ENCODE assay signal across 8 cellular contexts in genomic region chr6:10722820-10723651, GRCh38.
DNase-seq lines count a peak whose midpoint lies in the region; ATAC-seq and TF ChIP-seq lines count a peak whose summit lies in the region.

TSS of gene TMEM14C (plus strand) at chr6:10723070. CDS start at chr6:10724614, 1,544 bp downstream.

- peak; percentile 97 for ATAC-seq in HG03432 (IDR thresholded peaks at IDR 0.05; ENCODE audit: unreplicated experiment)

- DNase-seq in AG20443 (ENCODE audit: low spot score): peak; percentile 99
- DNase-seq in NCI-H510A (lab: John Stamatoyannopoulos, UW): peak; percentile 80
- peak; percentile 75 to 80 for DNase-seq in activated CD4-positive, alpha-beta T cell treated with anti-CD3 and anti-CD28 coated beads for 4 hours
- peak; percentile 98 for DNase-seq in kidney tubule cell (ENCODE audit: low spot score)
- peak; percentile 66 to 91 (median 76) for DNase-seq in stimulated activated CD4-positive, alpha-beta T cell treated with anti-CD3 and anti-CD28 coated beads, Interleukin-1b, Interleukin-23, amount 100 ng/mL, for 24 hours (ENCODE audit: low read depth in 4 of 4, low spot score in 1 of 4)

- TF ChIP-seq POLR2A in GM19099 (IDR thresholded peaks at IDR 0.05; ENCODE audit: extremely low read depth, insufficient read length, low read depth): peak; percentile 81

- H3K27ac ChIP-seq in cingulate gyrus (ENCODE audit: low read depth, low read length): peak within 1 kb of the TSS; percentile 94

Comparison
In these comparisons a context has a peak if more than half of its experiments do, and no peak if none do; other contexts are left out.
1. Peak in every context shown above with its lines: DNase-seq, ATAC-seq and H3K27ac ChIP-seq.